In the genomic region with DNA sequence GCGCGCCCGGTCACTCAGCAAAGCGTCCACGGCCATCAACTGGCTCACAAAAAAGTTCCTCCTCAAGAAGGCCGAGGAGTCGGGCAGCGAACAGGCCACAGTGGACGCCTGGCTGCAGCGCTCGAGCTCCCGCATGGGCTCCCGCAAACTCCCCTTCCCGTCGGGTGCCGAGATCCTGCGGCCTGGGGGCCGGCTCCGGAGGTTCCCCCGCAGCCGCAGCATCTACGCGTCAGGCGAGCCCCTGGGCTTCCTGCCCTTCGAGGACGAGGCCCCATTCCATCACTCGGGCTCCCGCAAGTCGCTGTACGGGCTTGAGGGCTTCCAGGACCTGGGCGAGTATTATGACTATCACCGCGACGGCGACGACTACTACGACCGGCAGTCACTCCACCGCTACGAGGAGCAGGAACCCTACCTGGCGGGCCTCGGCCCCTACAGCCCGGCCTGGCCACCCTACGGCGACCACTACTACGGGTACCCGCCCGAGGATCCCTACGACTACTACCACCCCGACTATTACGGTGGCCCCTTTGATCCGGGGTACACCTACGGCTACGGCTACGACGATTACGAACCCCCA, we compare ENCODE assay signal across 25 cellular contexts.
"Had no signal": no experiment of that assay in that cellular context is flagged by ENCODE, and none has a peak within 500 bp of the region (broad histone marks: within the 10 kb centered on the region; RNA-seq: fewer than 3 reads in every experiment).

No MANE protein-coding gene starts in this region.

- H3K4me3 ChIP-seq: colonic mucosa, esophagus squamous epithelium, gastrocnemius medialis, heart right ventricle, left ventricle myocardium inferior, lower lobe of right lung, mucosa of descending colon had no signal

- H3K4me1 ChIP-seq: colonic mucosa, heart right ventricle, left ventricle myocardium inferior, lower lobe of right lung had no signal

- H3K36me3 ChIP-seq: colonic mucosa, esophagus squamous epithelium, gastrocnemius medialis, heart right ventricle, left ventricle myocardium inferior, lower lobe of right lung had no signal

- DNase-seq: colonic mucosa; cortex of kidney; effector CD8-positive, alpha-beta T cell; effector memory CD8-positive, alpha-beta T cell; endodermal cell; erythroblast; esophagus squamous epithelium; foreskin fibroblast; foreskin melanocyte; gastrocnemius medialis; glutamatergic neuron; head of caudate nucleus; heart right ventricle; hippocampal formation; left colon; left ventricle myocardium inferior; lower lobe of right lung; mesenchymal stem cell; mucosa of descending colon; naive B cell had no signal

- H3K27me3 Mint-ChIP-seq: dendritic cell treated with granulocyte-macrophage colony-stimulating factor and Interleukin-4, amounts not matched to agents 40 ng/mL and 50 ng/mL, for 4 days had no signal

- H3K27me3 ChIP-seq: colonic mucosa, gastrocnemius medialis had no signal

- H3K36me3 Mint-ChIP-seq: mesothelial cell of epicardium, naive B cell had no signal

- H3K4me3 Mint-ChIP-seq: dendritic cell treated with granulocyte-macrophage colony-stimulating factor and Interleukin-4, amounts not matched to agents 40 ng/mL and 50 ng/mL, for 4 days; effector memory CD8-positive, alpha-beta T cell; endodermal cell; mesothelial cell of epicardium had no signal

- H3K27ac ChIP-seq: colonic mucosa, epithelial cell of prostate, esophagus squamous epithelium, gastrocnemius medialis, heart right ventricle, left ventricle myocardium inferior, lower lobe of right lung had no signal

- H3K9me3 ChIP-seq: colonic mucosa, esophagus squamous epithelium, gastrocnemius medialis, lower lobe of right lung had no signal

- H3K4me1 Mint-ChIP-seq: endodermal cell had no signal

- ATAC-seq: effector memory CD8-positive, alpha-beta T cell; esophagus mucosa; gastrocnemius medialis; heart right ventricle; left colon; left lobe of liver; lower lobe of right lung; mucosa of descending colon had no signal

- H3K9me3 Mint-ChIP-seq: effector memory CD8-positive, alpha-beta T cell had no signal

- H3K27ac Mint-ChIP-seq: dendritic cell treated with granulocyte-macrophage colony-stimulating factor and Interleukin-4, amounts not matched to agents 40 ng/mL and 50 ng/mL, for 4 days; effector memory CD8-positive, alpha-beta T cell; endodermal cell; mesothelial cell of epicardium had no signal
